Comparison of ENCODE assay signal across 13 cellular contexts in genomic region chr5:37495668-37496067, GRCh38.
DNase-seq lines count a peak whose midpoint lies in the region; ATAC-seq lines count a peak whose summit lies in the region.
"Had no signal": no experiment of that assay in that cellular context is flagged by ENCODE, and none has a peak within 500 bp of the region (broad histone marks: within the 10 kb centered on the region; RNA-seq: fewer than 3 reads in every experiment).

No MANE protein-coding gene starts in this region.

- H3K4me3 Mint-ChIP-seq in activated T-cell treated with anti-CD3 and anti-CD28 coated beads, Interleukin-2, amount 50 U/mL, for 24 hours = no peak overlapping the region
- H3K4me3 Mint-ChIP-seq: activated B cell treated with CpG ODN at 0.5 μM for 24 hours, CD14-positive monocyte had no signal

- DNase-seq in ACHN (peak; percentile 20), HT1080 (ENCODE audit: low read depth) (peak; percentile 66), astrocyte of the hippocampus (ENCODE audit: low read depth, low spot score) (peak; percentile 70), kidney tubule cell (ENCODE audit: low spot score) (peak; percentile 72)
- no peak for DNase-seq in stimulated activated naive CD4-positive, alpha-beta T cell treated with Interleukin-2 at 50 U/mL for 16 hours (lab: John Stamatoyannopoulos, UW)
- DNase-seq in activated T-cell treated with anti-CD3 and anti-CD28 coated beads, Interleukin-2, amount 50 U/mL, for 24 hours = no peak
- DNase-seq: activated B cell treated with CpG ODN at 0.5 μM for 24 hours, head of caudate nucleus, NCI-H345, psoas muscle had no signal

- peaks cover 11% of the 10 kb centered on the region for H3K4me1 Mint-ChIP-seq in activated T-cell treated with anti-CD3 and anti-CD28 coated beads, Interleukin-2, amount 50 U/mL, for 24 hours (ENCODE audit: low read depth)
- H3K4me1 Mint-ChIP-seq: activated B cell treated with CpG ODN at 0.5 μM for 24 hours, CD14-positive monocyte had no signal

- no peak for ATAC-seq in GM21737 (IDR thresholded peaks at IDR 0.05; ENCODE audit: unreplicated experiment)
- ATAC-seq in GM21786 (IDR thresholded peaks at IDR 0.05; ENCODE audit: unreplicated experiment) = no peak

- peaks cover 61% of the 10 kb centered on the region for H3K36me3 Mint-ChIP-seq in activated T-cell treated with anti-CD3 and anti-CD28 coated beads, Interleukin-2, amount 50 U/mL, for 24 hours (ENCODE audit: low read depth)

- H3K27ac Mint-ChIP-seq in activated T-cell treated with anti-CD3 and anti-CD28 coated beads, Interleukin-2, amount 50 U/mL, for 24 hours = no peak overlapping the region
- H3K27ac Mint-ChIP-seq: activated B cell treated with CpG ODN at 0.5 μM for 24 hours, CD14-positive monocyte had no signal

- H3K9me3 Mint-ChIP-seq in activated T-cell treated with anti-CD3 and anti-CD28 coated beads, Interleukin-2, amount 50 U/mL, for 24 hours = no peaks in the 10 kb centered on the region
- H3K9me3 Mint-ChIP-seq: activated B cell treated with CpG ODN at 0.5 μM for 24 hours had no signal

- H3K27me3 Mint-ChIP-seq in activated T-cell treated with anti-CD3 and anti-CD28 coated beads, Interleukin-2, amount 50 U/mL, for 24 hours = no peaks in the 10 kb centered on the region
- H3K27me3 Mint-ChIP-seq: activated B cell treated with CpG ODN at 0.5 μM for 24 hours had no signal

- in situ Hi-C loops in ACHN (cut with HindIII; ENCODE audit: low pct_ligation_motif_present, low pct_unique_long_range_greater_than_20kb, low sequenced_read_pairs) = no loop called here

Comparison
In these comparisons a context has a peak if more than half of its experiments do, and no peak if none do; other contexts are left out.
1. DNase-seq: peak in ACHN (single experiment), HT1080 (single experiment), astrocyte of the hippocampus (single experiment) and kidney tubule cell (single experiment); none in stimulated activated naive CD4-positive, alpha-beta T cell treated with Interleukin-2 at 50 U/mL for 16 hours (single experiment) and activated T-cell treated with anti-CD3 and anti-CD28 coated beads, Interleukin-2, amount 50 U/mL, for 24 hours (single experiment).